In genomic region chr2:204913854-204914464, GRCh38 we compare ENCODE assay signal across 1 cellular context.
TF ChIP-seq lines count a peak whose summit lies in the region.

No MANE protein-coding gene starts in this region.

TF ChIP-seq in K562, 482 proteins besides CTCF, POLR2A, EP300 and RAD21 (continued from another document):
- 0 out of 2 replicates have a peak, but pooled peaks have one; percentile 23 for TF ChIP-seq MBD2 (IDR thresholded peaks at IDR 0.05; ENCODE audit: borderline replicate concordance, low read depth)
- no peak for TF ChIP-seq ZNF184 (CRISPR knock-in tag; IDR thresholded peaks at IDR 0.05)
- TF ChIP-seq SOX6 (IDR thresholded peaks at IDR 0.05), result no peak
- TF ChIP-seq POLR2H (tag; IDR thresholded peaks at IDR 0.05; ENCODE audit: low read depth), result peak; percentile 69
- no peak for TF ChIP-seq ZNF324 (CRISPR knock-in tag; IDR thresholded peaks at IDR 0.05)
- no peak for TF ChIP-seq RBBP5 (IDR thresholded peaks at IDR 0.05; ENCODE audit: borderline replicate concordance, insufficient read depth, low read length, poor library complexity, severe bottlenecking)
- no peak for TF ChIP-seq CHD1 (IDR thresholded peaks at IDR 0.05; ENCODE audit: low read length)
